Comparison of ENCODE assay signal across 1 cellular context in the genomic region with DNA sequence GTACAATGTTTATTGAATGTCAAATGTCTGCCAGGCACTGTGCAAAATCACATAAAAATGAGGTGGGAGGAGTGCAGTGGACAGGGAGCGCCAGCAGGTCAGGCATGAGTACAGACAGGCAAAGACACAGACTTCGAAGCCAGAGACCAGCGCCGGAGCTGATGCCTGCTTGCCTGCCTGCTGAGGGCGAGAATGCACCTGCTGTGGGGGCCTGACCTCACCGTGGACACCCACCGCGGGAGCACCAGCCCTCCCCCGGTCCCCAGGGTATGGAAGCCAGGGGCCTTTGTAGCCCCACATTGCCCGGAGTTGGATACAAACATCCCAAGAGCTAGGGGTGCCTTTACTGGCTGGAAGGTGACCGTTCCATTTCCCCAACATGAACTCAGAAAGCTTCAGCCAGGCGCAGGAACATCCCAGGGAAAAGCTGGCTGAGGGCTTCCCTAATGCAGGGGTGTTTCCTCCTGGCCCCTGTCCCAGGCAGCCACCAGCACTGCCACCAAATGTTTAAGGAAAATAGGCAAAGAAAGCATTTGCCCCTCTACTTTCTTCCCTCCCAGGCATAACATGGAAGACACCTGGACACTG.
TF ChIP-seq lines count a peak whose summit lies in the region.

No MANE protein-coding gene starts in this region.

TF ChIP-seq in HepG2, 621 proteins besides CTCF, POLR2A, EP300 and RAD21:
- no peak for TF ChIP-seq ZNF652 (CRISPR knock-in tag; IDR thresholded peaks at IDR 0.05; ENCODE audit: borderline replicate concordance, low read depth)
- no peak for TF ChIP-seq MATR3 (CRISPR knock-in tag; IDR thresholded peaks at IDR 0.05)
- TF ChIP-seq, protein P1, sequence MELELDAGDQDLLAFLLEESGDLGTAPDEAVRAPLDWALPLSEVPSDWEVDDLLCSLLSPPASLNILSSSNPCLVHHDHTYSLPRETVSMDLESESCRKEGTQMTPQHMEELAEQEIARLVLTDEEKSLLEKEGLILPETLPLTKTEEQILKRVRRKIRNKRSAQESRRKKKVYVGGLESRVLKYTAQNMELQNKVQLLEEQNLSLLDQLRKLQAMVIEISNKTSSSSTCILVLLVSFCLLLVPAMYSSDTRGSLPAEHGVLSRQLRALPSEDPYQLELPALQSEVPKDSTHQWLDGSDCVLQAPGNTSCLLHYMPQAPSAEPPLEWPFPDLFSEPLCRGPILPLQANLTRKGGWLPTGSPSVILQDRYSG (CRISPR knock-in tag; IDR thresholded peaks at IDR 0.05): no peak
- no peak for TF ChIP-seq KAT2B (IDR thresholded peaks at IDR 0.05; ENCODE audit: borderline replicate concordance, low read depth, low read length)
- TF ChIP-seq, protein P2, sequence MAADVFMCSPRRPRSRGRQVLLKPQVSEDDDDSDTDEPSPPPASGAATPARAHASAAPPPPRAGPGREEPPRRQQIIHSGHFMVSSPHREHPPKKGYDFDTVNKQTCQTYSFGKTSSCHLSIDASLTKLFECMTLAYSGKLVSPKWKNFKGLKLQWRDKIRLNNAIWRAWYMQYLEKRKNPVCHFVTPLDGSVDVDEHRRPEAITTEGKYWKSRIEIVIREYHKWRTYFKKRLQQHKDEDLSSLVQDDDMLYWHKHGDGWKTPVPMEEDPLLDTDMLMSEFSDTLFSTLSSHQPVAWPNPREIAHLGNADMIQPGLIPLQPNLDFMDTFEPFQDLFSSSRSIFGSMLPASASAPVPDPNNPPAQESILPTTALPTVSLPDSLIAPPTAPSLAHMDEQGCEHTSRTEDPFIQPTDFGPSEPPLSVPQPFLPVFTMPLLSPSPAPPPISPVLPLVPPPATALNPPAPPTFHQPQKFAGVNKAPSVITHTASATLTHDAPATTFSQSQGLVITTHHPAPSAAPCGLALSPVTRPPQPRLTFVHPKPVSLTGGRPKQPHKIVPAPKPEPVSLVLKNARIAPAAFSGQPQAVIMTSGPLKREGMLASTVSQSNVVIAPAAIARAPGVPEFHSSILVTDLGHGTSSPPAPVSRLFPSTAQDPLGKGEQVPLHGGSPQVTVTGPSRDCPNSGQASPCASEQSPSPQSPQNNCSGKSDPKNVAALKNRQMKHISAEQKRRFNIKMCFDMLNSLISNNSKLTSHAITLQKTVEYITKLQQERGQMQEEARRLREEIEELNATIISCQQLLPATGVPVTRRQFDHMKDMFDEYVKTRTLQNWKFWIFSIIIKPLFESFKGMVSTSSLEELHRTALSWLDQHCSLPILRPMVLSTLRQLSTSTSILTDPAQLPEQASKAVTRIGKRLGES (CRISPR knock-in tag; IDR thresholded peaks at IDR 0.05; ENCODE audit: borderline replicate concordance): no peak
- TF ChIP-seq YY1 (IDR thresholded peaks at IDR 0.05; ENCODE audit: insufficient read depth, insufficient replicate concordance, low read depth, low read length): no peak
- TF ChIP-seq REST (IDR thresholded peaks at IDR 0.05; ENCODE audit: borderline replicate concordance in 1 of 2, low read depth in 1 of 2, low read length in 2 of 2): no peak
- TF ChIP-seq, protein P3, sequence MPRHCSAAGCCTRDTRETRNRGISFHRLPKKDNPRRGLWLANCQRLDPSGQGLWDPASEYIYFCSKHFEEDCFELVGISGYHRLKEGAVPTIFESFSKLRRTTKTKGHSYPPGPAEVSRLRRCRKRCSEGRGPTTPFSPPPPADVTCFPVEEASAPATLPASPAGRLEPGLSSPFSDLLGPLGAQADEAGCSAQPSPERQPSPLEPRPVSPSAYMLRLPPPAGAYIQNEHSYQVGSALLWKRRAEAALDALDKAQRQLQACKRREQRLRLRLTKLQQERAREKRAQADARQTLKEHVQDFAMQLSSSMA (CRISPR knock-in tag; IDR thresholded peaks at IDR 0.05): no peak
- TF ChIP-seq RNF2 (conservative IDR thresholded peaks at IDR 0.05; ENCODE audit: low read depth): no peak
- no peak for TF ChIP-seq ZNF674 (CRISPR knock-in tag; IDR thresholded peaks at IDR 0.05; ENCODE audit: low read depth)
